ENCODE assay signal across 1 cellular context in the genomic region with DNA sequence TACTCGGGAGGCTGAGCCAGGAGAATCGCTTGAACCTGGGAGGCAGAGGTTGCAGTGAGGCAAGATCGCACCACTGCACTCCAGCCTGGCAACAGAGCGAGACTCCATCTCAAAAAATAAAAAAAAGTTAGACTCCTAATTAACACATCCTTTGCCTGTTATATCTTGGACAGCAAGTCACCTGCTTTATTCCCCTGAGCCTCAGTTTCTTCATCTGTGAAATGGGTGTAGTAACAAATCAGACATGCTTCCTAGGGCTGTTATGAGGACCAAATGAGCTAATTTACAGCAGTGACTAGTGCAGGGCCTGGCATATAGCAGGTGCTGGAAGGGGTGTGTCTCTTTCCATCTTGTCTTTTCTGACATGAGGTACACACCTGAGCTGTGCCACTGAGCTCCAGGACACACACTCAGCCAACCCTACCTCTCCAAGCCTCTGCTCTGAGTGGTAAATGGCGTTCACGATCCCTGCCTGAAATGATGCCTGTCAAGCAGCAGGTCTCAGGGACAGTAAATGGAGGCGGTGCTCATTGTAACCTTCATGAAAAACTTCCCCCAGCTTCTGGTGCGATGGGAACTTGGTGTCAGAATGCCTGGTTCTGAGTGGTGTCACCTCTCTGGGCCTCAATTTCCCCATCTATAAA.
TF ChIP-seq lines count a peak whose summit lies in the region.

No MANE protein-coding gene starts in this region.

TF ChIP-seq in liver, 16 proteins besides CTCF, POLR2A, EP300 and RAD21 (continued from another document):
- TF ChIP-seq, protein P1, sequence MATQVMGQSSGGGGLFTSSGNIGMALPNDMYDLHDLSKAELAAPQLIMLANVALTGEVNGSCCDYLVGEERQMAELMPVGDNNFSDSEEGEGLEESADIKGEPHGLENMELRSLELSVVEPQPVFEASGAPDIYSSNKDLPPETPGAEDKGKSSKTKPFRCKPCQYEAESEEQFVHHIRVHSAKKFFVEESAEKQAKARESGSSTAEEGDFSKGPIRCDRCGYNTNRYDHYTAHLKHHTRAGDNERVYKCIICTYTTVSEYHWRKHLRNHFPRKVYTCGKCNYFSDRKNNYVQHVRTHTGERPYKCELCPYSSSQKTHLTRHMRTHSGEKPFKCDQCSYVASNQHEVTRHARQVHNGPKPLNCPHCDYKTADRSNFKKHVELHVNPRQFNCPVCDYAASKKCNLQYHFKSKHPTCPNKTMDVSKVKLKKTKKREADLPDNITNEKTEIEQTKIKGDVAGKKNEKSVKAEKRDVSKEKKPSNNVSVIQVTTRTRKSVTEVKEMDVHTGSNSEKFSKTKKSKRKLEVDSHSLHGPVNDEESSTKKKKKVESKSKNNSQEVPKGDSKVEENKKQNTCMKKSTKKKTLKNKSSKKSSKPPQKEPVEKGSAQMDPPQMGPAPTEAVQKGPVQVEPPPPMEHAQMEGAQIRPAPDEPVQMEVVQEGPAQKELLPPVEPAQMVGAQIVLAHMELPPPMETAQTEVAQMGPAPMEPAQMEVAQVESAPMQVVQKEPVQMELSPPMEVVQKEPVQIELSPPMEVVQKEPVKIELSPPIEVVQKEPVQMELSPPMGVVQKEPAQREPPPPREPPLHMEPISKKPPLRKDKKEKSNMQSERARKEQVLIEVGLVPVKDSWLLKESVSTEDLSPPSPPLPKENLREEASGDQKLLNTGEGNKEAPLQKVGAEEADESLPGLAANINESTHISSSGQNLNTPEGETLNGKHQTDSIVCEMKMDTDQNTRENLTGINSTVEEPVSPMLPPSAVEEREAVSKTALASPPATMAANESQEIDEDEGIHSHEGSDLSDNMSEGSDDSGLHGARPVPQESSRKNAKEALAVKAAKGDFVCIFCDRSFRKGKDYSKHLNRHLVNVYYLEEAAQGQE (IDR thresholded peaks at IDR 0.05) = no peak
